ENCODE assay signal across 18 cellular contexts in the genomic region with DNA sequence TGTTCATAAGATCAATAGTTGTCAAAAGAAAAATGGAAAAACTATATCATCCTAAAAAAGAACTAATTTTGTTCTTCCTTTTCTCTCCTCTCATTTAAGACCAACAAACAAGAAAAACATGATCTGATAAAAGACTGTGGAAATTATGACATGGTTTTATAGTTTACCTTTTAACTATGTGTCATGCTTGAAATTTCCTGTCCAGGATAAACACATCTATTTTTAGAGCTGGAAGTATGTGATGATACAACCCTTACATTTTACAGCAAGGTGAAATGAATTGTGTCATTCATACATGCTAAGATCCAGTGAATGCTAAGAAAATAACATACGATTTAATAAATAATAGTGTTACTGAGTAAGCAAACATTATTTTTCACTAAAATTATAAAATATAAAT.
DNase-seq lines count a peak whose midpoint lies in the region; ATAC-seq, FAIRE-seq and TF ChIP-seq lines count a peak whose summit lies in the region.
"Had no signal": no experiment of that assay in that cellular context is flagged by ENCODE, and none has a peak within 500 bp of the region (broad histone marks: within the 10 kb centered on the region; RNA-seq: fewer than 3 reads in every experiment).

No MANE protein-coding gene starts in this region.

- TF ChIP-seq CTCF in AG09309 (IDR thresholded peaks at IDR 0.05; ENCODE audit: control insufficient read depth, insufficient read depth, low read depth, low read length, missing control alignments), result no peak
- TF ChIP-seq CTCF in bronchial epithelial cell (IDR thresholded peaks at IDR 0.05; ENCODE audit: insufficient read depth, low read length, severe bottlenecking), result no peak
- no peak for TF ChIP-seq CTCF in nephron (IDR thresholded peaks at IDR 0.05; ENCODE audit: unreplicated experiment in 3 of 3)

- H3K4me1 Mint-ChIP-seq in nephron, result no peaks in the 10 kb centered on the region
- H3K4me1 Mint-ChIP-seq in stimulated activated effector memory CD8-positive, alpha-beta T cell treated with anti-CD3 and anti-CD28 coated beads, Interleukin-12 subunit alpha, Interleukin-12 subunit beta, amount 100 ng/mL, for 72 hours, result no peaks in the 10 kb centered on the region
- H3K4me1 Mint-ChIP-seq: CD14-positive monocyte had no signal

- no peak for ATAC-seq in stimulated activated effector memory CD8-positive, alpha-beta T cell treated with anti-CD3 and anti-CD28 coated beads, Interleukin-12 subunit alpha, Interleukin-12 subunit beta, amount 100 ng/mL, for 72 hours
- ATAC-seq in HG03139 (IDR thresholded peaks at IDR 0.05; ENCODE audit: unreplicated experiment), result no peak
- ATAC-seq: activated CD8-positive, alpha-beta T cell treated with anti-CD3 and anti-CD28 coated beads, Interleukin-2, amount 10 ng/mL, durations not matched to agents 7 days and 5 days; natural killer cell treated with Interleukin-12 subunit alpha and Interleukin-12 subunit beta and Interleukin-15 and Interleukin-18, amount 100 ng/mL, for 72 hours had no signal

- H3K36me3 ChIP-seq in bronchial epithelial cell (ENCODE audit: control insufficient read depth, insufficient read depth, low read length), result no peaks in the 10 kb centered on the region

- DNase-seq in AG09309 (ENCODE audit: low read depth), result peak; percentile 34
- DNase-seq in LoVo (ENCODE audit: low spot score), result peak; percentile 72
- peak; percentile 91 for DNase-seq in bronchial epithelial cell (ENCODE audit: low read depth)
- DNase-seq in hippocampal formation (lab: John Stamatoyannopoulos, UW), result no peak
- no peak for DNase-seq in stimulated activated effector memory CD8-positive, alpha-beta T cell treated with anti-CD3 and anti-CD28 coated beads, Interleukin-12 subunit alpha, Interleukin-12 subunit beta, amount 100 ng/mL, for 72 hours (ENCODE audit: low spot score in 2 of 2)
- DNase-seq in OCI-M1 (lab: John Stamatoyannopoulos, UW), result no peak
- DNase-seq: activated CD8-positive, alpha-beta T cell treated with anti-CD3 and anti-CD28 coated beads, Interleukin-2, amount 10 ng/mL, durations not matched to agents 7 days and 5 days; NCI-H1105; NCI-H526 treated with DMSO at 0.1 percent for 48 hours; stimulated activated CD4-positive, alpha-beta T cell treated with anti-CD3 and anti-CD28 coated beads, Interleukin-15, amount 100 ng/mL, for 24 hours; stimulated activated naive CD4-positive, alpha-beta T cell; T-helper 1 cell had no signal

- no peaks in the 10 kb centered on the region for H3K27me3 ChIP-seq in bronchial epithelial cell (ENCODE audit: control insufficient read depth, insufficient read depth, low read length)

- no peak for FAIRE-seq in bronchial epithelial cell (lab: Jason Lieb, UNC)
- FAIRE-seq: islet of Langerhans had no signal

- H3K9me3 Mint-ChIP-seq in nephron, result peaks cover 19% of the 10 kb centered on the region
- H3K9me3 Mint-ChIP-seq in stimulated activated effector memory CD8-positive, alpha-beta T cell treated with anti-CD3 and anti-CD28 coated beads, Interleukin-12 subunit alpha, Interleukin-12 subunit beta, amount 100 ng/mL, for 72 hours, result peaks cover 15% of the 10 kb centered on the region

- no peaks in the 10 kb centered on the region for H3K27me3 Mint-ChIP-seq in nephron (ENCODE audit: low read depth)
- H3K27me3 Mint-ChIP-seq: activated naive CD8-positive, alpha-beta T cell; natural killer cell treated with Interleukin-12 subunit alpha and Interleukin-12 subunit beta and Interleukin-15 and Interleukin-18, amount 100 ng/mL, for 72 hours had no signal

- peak overlapping the region in 2 of 3 experiments; percentile 29 to 30 for H3K27ac Mint-ChIP-seq in nephron
- H3K27ac Mint-ChIP-seq in stimulated activated effector memory CD8-positive, alpha-beta T cell treated with anti-CD3 and anti-CD28 coated beads, Interleukin-12 subunit alpha, Interleukin-12 subunit beta, amount 100 ng/mL, for 72 hours, result no peak overlapping the region
- H3K27ac Mint-ChIP-seq: activated CD8-positive, alpha-beta T cell treated with anti-CD3 and anti-CD28 coated beads, Interleukin-2, amount 10 ng/mL, durations not matched to agents 7 days and 5 days; activated naive CD8-positive, alpha-beta T cell; CD14-positive monocyte; natural killer cell treated with Interleukin-12 subunit alpha and Interleukin-12 subunit beta and Interleukin-15 and Interleukin-18, amount 100 ng/mL, for 72 hours had no signal

- H3K36me3 Mint-ChIP-seq in nephron (ENCODE audit: low read depth), result peaks cover 38% of the 10 kb centered on the region
- H3K36me3 Mint-ChIP-seq in stimulated activated effector memory CD8-positive, alpha-beta T cell treated with anti-CD3 and anti-CD28 coated beads, Interleukin-12 subunit alpha, Interleukin-12 subunit beta, amount 100 ng/mL, for 72 hours, result no peaks in the 10 kb centered on the region
- H3K36me3 Mint-ChIP-seq: activated naive CD8-positive, alpha-beta T cell; CD14-positive monocyte; natural killer cell treated with Interleukin-12 subunit alpha and Interleukin-12 subunit beta and Interleukin-15 and Interleukin-18, amount 100 ng/mL, for 72 hours had no signal

- no peak overlapping the region for H3K4me3 ChIP-seq in AG09309 (ENCODE audit: control insufficient read depth, low read depth, low read length)
- no peak overlapping the region for H3K4me3 ChIP-seq in bronchial epithelial cell (ENCODE audit: low read depth, low read length)

- H3K4me3 Mint-ChIP-seq in nephron, result no peak overlapping the region
- H3K4me3 Mint-ChIP-seq in stimulated activated effector memory CD8-positive, alpha-beta T cell treated with anti-CD3 and anti-CD28 coated beads, Interleukin-12 subunit alpha, Interleukin-12 subunit beta, amount 100 ng/mL, for 72 hours, result no peak overlapping the region
- H3K4me3 Mint-ChIP-seq: activated CD8-positive, alpha-beta T cell treated with anti-CD3 and anti-CD28 coated beads, Interleukin-2, amount 10 ng/mL, durations not matched to agents 7 days and 5 days; activated naive CD8-positive, alpha-beta T cell; CD14-positive monocyte; natural killer cell treated with Interleukin-12 subunit alpha and Interleukin-12 subunit beta and Interleukin-15 and Interleukin-18, amount 100 ng/mL, for 72 hours had no signal

Comparison
In these comparisons a context has a peak if more than half of its experiments do, and no peak if none do; other contexts are left out.
1. DNase-seq: peak in AG09309 (single experiment), LoVo (single experiment) and bronchial epithelial cell (single experiment); none in hippocampal formation (0 of 2), stimulated activated effector memory CD8-positive, alpha-beta T cell treated with anti-CD3 and anti-CD28 coated beads, Interleukin-12 subunit alpha, Interleukin-12 subunit beta, amount 100 ng/mL, for 72 hours (0 of 2) and OCI-M1 (single experiment).